In the genomic region with DNA sequence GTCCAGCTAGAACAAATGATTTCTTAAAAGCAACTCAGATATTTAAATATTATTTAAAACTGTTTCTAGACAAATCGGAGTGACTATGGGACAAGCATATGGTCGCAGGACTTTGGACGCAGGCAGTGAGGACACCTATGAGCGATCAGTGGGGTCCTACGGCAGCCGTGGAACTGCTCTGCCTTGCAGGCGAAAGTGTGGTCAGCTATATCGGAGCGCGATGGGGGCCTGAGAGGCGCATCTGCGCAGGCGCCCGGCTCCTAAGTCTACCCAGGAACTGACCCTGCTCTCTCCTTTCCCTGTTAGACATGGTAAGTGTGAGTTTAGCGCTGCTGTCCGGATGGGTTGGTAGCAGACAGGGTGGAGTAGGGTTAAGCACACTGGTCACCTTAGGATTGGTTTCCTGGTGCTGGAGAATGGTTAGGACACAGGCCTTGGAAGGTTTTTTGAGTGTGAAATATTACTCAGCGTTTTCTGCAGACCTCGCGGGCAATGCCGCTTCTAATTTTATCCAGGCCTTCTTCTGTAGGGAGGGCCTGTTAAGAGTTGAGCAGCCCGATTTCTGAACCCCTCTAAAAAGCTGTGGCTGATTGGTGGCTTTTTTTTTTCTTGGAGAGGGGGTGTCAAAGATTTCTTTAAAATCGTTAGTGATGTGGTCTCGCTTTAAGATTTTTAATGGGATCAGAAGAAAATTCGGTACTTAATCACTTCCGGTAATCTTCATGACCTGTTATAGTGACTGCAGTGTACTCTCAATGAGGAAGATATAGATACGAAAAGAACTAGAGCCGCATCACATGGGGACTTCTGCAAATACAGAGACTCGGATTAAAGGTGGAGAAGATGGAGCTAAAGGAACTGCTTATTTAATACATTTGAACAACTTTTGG, we compare ENCODE assay signal across 8 cellular contexts. TPM values are rescaled to one million over a fixed set of nuclear protein-coding genes. Genes with fewer than 3 reads are reported as not detected.
A peak's percentile ranks its signal among the peaks of the same experiment; 100 is the strongest.
DNase-seq lines count a peak whose midpoint lies in the region; ATAC-seq and TF ChIP-seq lines count a peak whose summit lies in the region.

Gene RABGGTB, plus strand, starts transcription at position 293 of the 890 bp plus-strand sequence. Its CDS starts 16 bp downstream, at position 309.

- DNase-seq in D341Med (ENCODE audit: low spot score) (peak; percentile 94), HuH-7 (ENCODE audit: low spot score) (peak; percentile 70), endothelial cell (ENCODE audit: low spot score) (peak; percentile 97), mesothelial cell of epicardium (ENCODE audit: low spot score in 2 of 2, unreplicated experiment in 2 of 2) (peak; percentile 81 to 93)
- DNase-seq in activated CD8-positive, alpha-beta memory T cell treated with anti-CD3 and anti-CD28 coated beads, Interleukin-2, amount 50 U/mL, for 48 hours, result peak; percentile 95
- DNase-seq in stimulated activated CD8-positive, alpha-beta memory T cell treated with anti-CD3 and anti-CD28 coated beads, Interleukin-15, amount 100 ng/mL, for 48 hours (ENCODE audit: low read depth in 2 of 2), result peak; percentile 88 to 90

- peaks cover 59% of the 10 kb centered on the region for H3K79me2 ChIP-seq in OCI-LY3 (ENCODE audit: low read length)

- H3K36me3 ChIP-seq in OCI-LY3 (replicated peaks; ENCODE audit: low read depth, low read length), result peaks cover 43% of the 10 kb centered on the region

- peaks cover 8% of the 10 kb centered on the region for H3K36me3 Mint-ChIP-seq in endothelial cell (ENCODE audit: low read depth, unreplicated experiment)
- peaks cover 4% of the 10 kb centered on the region for H3K36me3 Mint-ChIP-seq in mesothelial cell of epicardium

- peak within 1 kb of the TSS; percentile 92 for H3K4me3 ChIP-seq in OCI-LY3 (ENCODE audit: low read length)

- peak within 1 kb of the TSS; percentile 99 for H3K9ac ChIP-seq in OCI-LY3 (ENCODE audit: low read length)

- H3K4me1 Mint-ChIP-seq in endothelial cell (ENCODE audit: unreplicated experiment) (peaks cover 30% of the 10 kb centered on the region), mesothelial cell of epicardium (peaks cover 47% of the 10 kb centered on the region)

- H3K27ac Mint-ChIP-seq in endothelial cell (ENCODE audit: unreplicated experiment), result peak within 1 kb of the TSS; percentile 95
- H3K27ac Mint-ChIP-seq in mesothelial cell of epicardium, result peak within 1 kb of the TSS; percentile 98

- H3K9me3 ChIP-seq in OCI-LY3 (ENCODE audit: insufficient read depth, low read length), result no peaks in the 10 kb centered on the region

- no peaks in the 10 kb centered on the region for H3K27me3 ChIP-seq in OCI-LY3 (ENCODE audit: low read depth, low read length)

- peak within 1 kb of the TSS; percentile 98 for H3K27ac ChIP-seq in OCI-LY3 (ENCODE audit: low read length)

- H3K4me3 Mint-ChIP-seq in endothelial cell (ENCODE audit: unreplicated experiment), result peak within 1 kb of the TSS; percentile 99
- peak within 1 kb of the TSS; percentile 97 for H3K4me3 Mint-ChIP-seq in mesothelial cell of epicardium

- H3K9me3 Mint-ChIP-seq in endothelial cell (ENCODE audit: unreplicated experiment), result no peaks in the 10 kb centered on the region
- peaks cover 7% of the 10 kb centered on the region for H3K9me3 Mint-ChIP-seq in mesothelial cell of epicardium

- peak; percentile 70 for ATAC-seq in GM21515 (IDR thresholded peaks at IDR 0.05; ENCODE audit: unreplicated experiment)

- H3K4me1 ChIP-seq in OCI-LY3 (ENCODE audit: low read length), result peaks cover 20% of the 10 kb centered on the region

- peak within 1 kb of the TSS; percentile 13; the same call in 1 of the 2 replicates for H2AFZ ChIP-seq in OCI-LY3 (ENCODE audit: low read depth, low read length)

- TF ChIP-seq CTCF in OCI-LY3 (IDR thresholded peaks at IDR 0.05; ENCODE audit: low read depth, low read length) (no peak), endothelial cell (IDR thresholded peaks at IDR 0.05; ENCODE audit: unreplicated experiment) (no peak), mesothelial cell of epicardium (IDR thresholded peaks at IDR 0.05; ENCODE audit: unreplicated experiment) (no peak)

- H3K27me3 Mint-ChIP-seq in endothelial cell (ENCODE audit: unreplicated experiment), result peaks cover 7% of the 10 kb centered on the region
- H3K27me3 Mint-ChIP-seq in mesothelial cell of epicardium (ENCODE audit: low read depth), result peaks cover 3% of the 10 kb centered on the region

- peaks cover 40% of the 10 kb centered on the region for H4K20me1 ChIP-seq in OCI-LY3 (ENCODE audit: insufficient read depth, low read length)

- H3K4me2 ChIP-seq in OCI-LY3 (ENCODE audit: low read length), result peak within 1 kb of the TSS; percentile 99

RNA-seq across cellular contexts. Expression of gene RABGGTB, which starts in this region (rescaled TPM):
- total RNA-seq in endothelial cell (ENCODE audit: unreplicated experiment) (49.2 TPM), mesothelial cell of epicardium (80.6 to 88.9 TPM (median 85.9 TPM) in 3 replicates)

Comparison
In these comparisons a context has a peak if more than half of its experiments do, and no peak if none do; other contexts are left out.
1. Peak in every context shown above with its lines: DNase-seq, ATAC-seq, H3K4me3 ChIP-seq and H3K27ac ChIP-seq.